In the genomic region with DNA sequence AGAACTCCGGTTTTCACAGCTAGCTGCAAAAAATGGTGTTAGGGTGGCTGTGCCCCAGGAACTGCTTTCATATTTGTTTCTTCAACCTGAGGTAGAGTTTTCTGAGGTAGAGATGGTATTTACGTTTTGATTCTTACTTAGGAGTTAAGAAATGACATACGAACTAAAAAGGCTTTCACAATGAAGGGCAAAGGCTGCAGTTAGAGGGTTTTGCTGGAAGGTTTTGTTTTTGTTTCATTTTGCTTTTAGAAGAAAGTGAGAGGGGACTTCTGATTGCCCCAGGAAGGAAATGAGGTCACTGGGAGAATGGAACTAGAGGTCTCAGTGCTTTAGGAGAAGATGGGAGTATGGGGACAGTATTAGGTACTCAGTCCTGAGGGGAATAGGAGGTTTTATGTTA, we compare ENCODE assay signal across 19 cellular contexts. TPM values are rescaled to one million over a fixed set of nuclear protein-coding genes. Genes with fewer than 3 reads are reported as not detected.
DNase-seq lines count a peak whose midpoint lies in the region; ATAC-seq and FAIRE-seq lines count a peak whose summit lies in the region.
"Had no signal": no experiment of that assay in that cellular context is flagged by ENCODE, and none has a peak within 500 bp of the region (broad histone marks: within the 10 kb centered on the region; RNA-seq: fewer than 3 reads in every experiment).

No MANE protein-coding gene starts in this region.

- peak overlapping the region; percentile 7 for H3K4me3 Mint-ChIP-seq in activated T-cell treated with anti-CD3 and anti-CD28 coated beads, Interleukin-2, amount 50 U/mL, for 4 hours
- H3K4me3 Mint-ChIP-seq in activated CD4-positive, alpha-beta memory T cell treated with anti-CD3 and anti-CD28 coated beads for 36 hours = no peak overlapping the region

- H3K27me3 Mint-ChIP-seq in activated T-cell treated with anti-CD3 and anti-CD28 coated beads, Interleukin-2, amount 50 U/mL, for 4 hours (ENCODE audit: low read depth) = no peaks in the 10 kb centered on the region
- no peaks in the 10 kb centered on the region for H3K27me3 Mint-ChIP-seq in activated CD4-positive, alpha-beta memory T cell treated with anti-CD3 and anti-CD28 coated beads for 36 hours
- H3K27me3 Mint-ChIP-seq: naive thymus-derived CD4-positive, alpha-beta T cell had no signal

- no peaks in the 10 kb centered on the region for H3K9me3 Mint-ChIP-seq in activated T-cell treated with anti-CD3 and anti-CD28 coated beads, Interleukin-2, amount 50 U/mL, for 4 hours
- no peaks in the 10 kb centered on the region for H3K9me3 Mint-ChIP-seq in activated CD4-positive, alpha-beta memory T cell treated with anti-CD3 and anti-CD28 coated beads for 36 hours
- H3K9me3 Mint-ChIP-seq: naive thymus-derived CD4-positive, alpha-beta T cell had no signal

- CTCF ChIA-PET in activated CD4-positive, alpha-beta memory T cell treated with anti-CD3 and anti-CD28 coated beads for 36 hours (lab: Charles Lee) = no interaction called here

- ATAC-seq in activated T-cell treated with anti-CD3 and anti-CD28 coated beads, Interleukin-2, amount 50 U/mL, for 4 hours = peak; percentile 23 to 28
- ATAC-seq in HG03520 (IDR thresholded peaks at IDR 0.05; ENCODE audit: unreplicated experiment) (no peak), GM21825 (IDR thresholded peaks at IDR 0.05; ENCODE audit: unreplicated experiment) (no peak)
- ATAC-seq: naive thymus-derived CD4-positive, alpha-beta T cell; Right ventricle myocardium inferior had no signal

- no peaks in the 10 kb centered on the region for H3K36me3 Mint-ChIP-seq in activated T-cell treated with anti-CD3 and anti-CD28 coated beads, Interleukin-2, amount 50 U/mL, for 4 hours (ENCODE audit: insufficient read depth)
- H3K36me3 Mint-ChIP-seq in activated CD4-positive, alpha-beta memory T cell treated with anti-CD3 and anti-CD28 coated beads for 36 hours = peaks cover 46% of the 10 kb centered on the region

- peak overlapping the region; percentile 57 for H3K27ac Mint-ChIP-seq in activated CD4-positive, alpha-beta memory T cell treated with anti-CD3 and anti-CD28 coated beads for 36 hours

- POLR2A ChIA-PET in activated CD4-positive, alpha-beta memory T cell treated with anti-CD3 and anti-CD28 coated beads for 36 hours (lab: Charles Lee) = interaction anchor here (1.1 kb wide), 1 partner anchor 14 kb away, joined by 3 read pairs; no protein-coding TSS in a partner anchor

- FAIRE-seq in GM19239 (lab: Jason Lieb, UNC) = peak; percentile 28
- FAIRE-seq: urothelium cell line had no signal

- peaks cover 9% of the 10 kb centered on the region for H3K4me1 Mint-ChIP-seq in activated T-cell treated with anti-CD3 and anti-CD28 coated beads, Interleukin-2, amount 50 U/mL, for 4 hours (ENCODE audit: low read depth)
- peaks cover 23% of the 10 kb centered on the region for H3K4me1 Mint-ChIP-seq in activated CD4-positive, alpha-beta memory T cell treated with anti-CD3 and anti-CD28 coated beads for 36 hours (ENCODE audit: low read depth)

- intact Hi-C loops in activated CD4-positive, alpha-beta memory T cell treated with anti-CD3 and anti-CD28 coated beads for 36 hours (cut with micrococcal nuclease) = loop anchor here (5.0 kb wide), 1 partner anchor 83 kb away; no protein-coding TSS in a partner anchor

- no peak for DNase-seq in activated T-cell treated with anti-CD3 and anti-CD28 coated beads, Interleukin-2, amount 50 U/mL, for 4 hours
- DNase-seq in activated T-cell treated with anti-CD3 and anti-CD28 coated beads, Interleukin-2, amount 50 U/mL, for 48 hours = no peak
- DNase-seq in GM19239 (ENCODE audit: insufficient read length, low spot score) (no peak), fibroblast of peridontal ligament (ENCODE audit: extremely low read depth) (peak; percentile 41), T-helper 9 cell (no peak)
- no peak for DNase-seq in activated CD4-positive, alpha-beta memory T cell treated with anti-CD3 and anti-CD28 coated beads for 36 hours
- DNase-seq: activated CD4-positive, alpha-beta T cell treated with anti-CD3 and anti-CD28 coated beads for 4 hours; activated effector memory CD4-positive, alpha-beta T cell treated with anti-CD3 and anti-CD28 coated beads, Interleukin-2, amount 50 U/mL, for 16 hours; brain microvascular endothelial cell; foreskin melanocyte; naive thymus-derived CD4-positive, alpha-beta T cell; NCI-H146; NCI-H226; spleen; stimulated activated naive CD4-positive, alpha-beta T cell had no signal

RNA-seq across cellular contexts. Expression of gene CDCA7, which starts 15.5 kb away (rescaled TPM):
- 10 to 100 TPM; 23.1 to 36.9 (median 28.0) TPM for total RNA-seq in activated T-cell treated with anti-CD3 and anti-CD28 coated beads, Interleukin-2, amount 50 U/mL, for 4 hours
- total RNA-seq in activated CD4-positive, alpha-beta memory T cell treated with anti-CD3 and anti-CD28 coated beads for 36 hours = 10 to 100 TPM; 59.9 to 64.1 TPM

Comparison
In these comparisons a context has a peak if more than half of its experiments do, and no peak if none do; other contexts are left out.
1. ATAC-seq: peak in activated T-cell treated with anti-CD3 and anti-CD28 coated beads, Interleukin-2, amount 50 U/mL, for 4 hours (2 of 2); none in HG03520 (single experiment) and GM21825 (single experiment).